In the genomic region with DNA sequence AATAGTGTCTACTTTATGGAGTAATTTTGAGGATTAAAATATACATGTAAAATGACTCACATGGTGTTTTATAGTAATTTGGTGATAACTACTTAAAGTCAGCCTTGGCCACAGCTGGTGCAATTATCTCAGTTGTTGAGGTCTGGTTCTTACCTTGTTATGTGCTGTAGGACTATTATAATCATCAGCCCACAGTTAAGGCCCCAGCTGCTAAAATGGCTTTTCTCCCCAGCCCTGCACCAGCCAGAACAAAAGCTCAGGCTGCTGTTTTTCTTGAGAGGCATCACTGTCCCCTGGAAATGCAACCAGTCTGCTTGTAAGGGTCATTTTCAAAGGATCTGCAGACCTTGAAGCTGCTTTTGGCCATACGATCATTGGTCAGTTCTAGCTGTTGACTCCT, we compare ENCODE assay signal across 18 cellular contexts.
"Had no signal": no experiment of that assay in that cellular context is flagged by ENCODE, and none has a peak within 500 bp of the region (broad histone marks: within the 10 kb centered on the region; RNA-seq: fewer than 3 reads in every experiment).

No MANE protein-coding gene starts in this region.

- DNase-seq: activated CD4-positive, alpha-beta T cell treated with anti-CD3 and anti-CD28 coated beads, Interleukin-2, amount 50 U/mL, for 48 hours; activated CD4-positive, CD25-positive, alpha-beta regulatory T cell treated with anti-CD3 and anti-CD28 coated beads, Interleukin-2, amount 50 U/mL, for 72 hours; activated naive CD4-positive, alpha-beta T cell treated with anti-CD3 and anti-CD28 coated beads, Interleukin-2, amount 10 ng/mL, durations not matched to agents 7 days and 5 days; cerebellar nuclear complex; effector CD8-positive, alpha-beta T cell; foreskin fibroblast; hypothalamus; left ventricle myocardium inferior; naive B cell; stimulated activated CD4-positive, alpha-beta T cell treated with anti-CD3 and anti-CD28 coated beads, Interleukin-4, amount 100 ng/mL, for 24 hours; stimulated activated naive CD4-positive, alpha-beta T cell; T-helper 9 cell; transverse colon had no signal

- ATAC-seq: activated T-helper 17 cell treated with anti-CD3 and anti-CD28 coated beads, Interleukin-2, amount 50 U/mL, for 72 hours had no signal

- H3K4me3 ChIP-seq: ascending aorta, breast epithelium, left ventricle myocardium inferior, right atrium auricular region, skin epidermis, transverse colon had no signal
